ENCODE assay signal across 10 cellular contexts in the genomic region with DNA sequence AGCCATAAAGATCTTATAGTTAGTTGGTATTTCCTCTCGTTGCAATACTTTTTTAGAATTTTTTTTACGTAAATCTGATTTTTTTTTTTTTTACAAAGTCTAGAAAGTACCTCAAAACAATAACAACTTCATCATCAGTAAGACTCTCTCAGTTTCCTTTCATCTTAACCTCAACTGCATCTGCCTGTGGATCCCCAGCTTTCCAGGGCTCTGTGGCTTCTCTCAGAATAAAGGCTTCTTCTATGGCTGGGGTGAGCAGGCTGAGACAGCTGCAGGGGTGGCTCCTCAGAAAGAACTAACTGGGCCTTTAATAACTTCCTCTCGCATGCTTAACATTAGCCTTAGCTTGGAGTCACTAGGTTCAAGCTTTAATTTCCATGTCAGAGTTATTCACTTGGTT. TPM values are rescaled to one million over a fixed set of nuclear protein-coding genes. Genes with fewer than 3 reads are reported as not detected.
DNase-seq lines count a peak whose midpoint lies in the region; ATAC-seq lines count a peak whose summit lies in the region.
"Had no signal": no experiment of that assay in that cellular context is flagged by ENCODE, and none has a peak within 500 bp of the region (broad histone marks: within the 10 kb centered on the region; RNA-seq: fewer than 3 reads in every experiment).

No MANE protein-coding gene starts in this region.

- peak overlapping the region; percentile 95 to 99 (median 98) for H3K27ac Mint-ChIP-seq in naive thymus-derived CD8-positive, alpha-beta T cell
- peak overlapping the region; percentile 99 to 100 for H3K27ac Mint-ChIP-seq in stimulated activated naive CD8-positive, alpha-beta T cell treated with anti-CD3 and anti-CD28 coated beads, Interleukin-15, amount 100 ng/mL, for 72 hours
- H3K27ac Mint-ChIP-seq: neural progenitor cell had no signal

- no peaks in the 10 kb centered on the region for H3K27me3 Mint-ChIP-seq in naive thymus-derived CD8-positive, alpha-beta T cell
- H3K27me3 Mint-ChIP-seq in stimulated activated naive CD8-positive, alpha-beta T cell treated with anti-CD3 and anti-CD28 coated beads, Interleukin-15, amount 100 ng/mL, for 72 hours: no peaks in the 10 kb centered on the region

- H3K36me3 Mint-ChIP-seq in naive thymus-derived CD8-positive, alpha-beta T cell: peaks cover 24 to 64% (median 61%) of the 10 kb centered on the region in 3 donors

- peaks cover 14 to 75% (median 63%) of the 10 kb centered on the region in 4 donors for H3K4me1 Mint-ChIP-seq in naive thymus-derived CD8-positive, alpha-beta T cell
- peaks cover 78% of the 10 kb centered on the region for H3K4me1 Mint-ChIP-seq in stimulated activated naive CD8-positive, alpha-beta T cell treated with anti-CD3 and anti-CD28 coated beads, Interleukin-15, amount 100 ng/mL, for 72 hours
- H3K4me1 Mint-ChIP-seq: neural progenitor cell had no signal

- DNase-seq in activated CD4-positive, alpha-beta T cell treated with anti-CD3 and anti-CD28 coated beads for 1 hour: peak; percentile 36
- peak; percentile 30 for DNase-seq in activated effector memory CD4-positive, alpha-beta T cell treated with Interleukin-2 at 50 U/mL for 16 hours
- DNase-seq in naive thymus-derived CD8-positive, alpha-beta T cell: peak; percentile 19 to 90 (median 78)
- DNase-seq in stimulated activated naive CD8-positive, alpha-beta T cell treated with anti-CD3 and anti-CD28 coated beads, Interleukin-15, amount 100 ng/mL, for 72 hours: peak; percentile 80 to 92
- no peak for DNase-seq in COLO829 (ENCODE audit: low spot score)
- DNase-seq in EL: no peak
- DNase-seq in NCI-H526 treated with DMSO at 0.1 percent for 48 hours (lab: John Stamatoyannopoulos, UW): no peak
- DNase-seq: DMS79, SHP77 had no signal

- peaks cover 0 to 57% (median 0%) of the 10 kb centered on the region in 9 donors for H3K9me3 Mint-ChIP-seq in naive thymus-derived CD8-positive, alpha-beta T cell
- peaks cover 18 to 25% of the 10 kb centered on the region in 2 donors for H3K9me3 Mint-ChIP-seq in stimulated activated naive CD8-positive, alpha-beta T cell treated with anti-CD3 and anti-CD28 coated beads, Interleukin-15, amount 100 ng/mL, for 72 hours

- POLR2A ChIA-PET in naive thymus-derived CD8-positive, alpha-beta T cell (lab: Charles Lee): interaction anchor here (0.6 to 6.3 kb wide), 14 partner anchors 9 to 1523 kb away, joined by 3 to 136 read pairs (median 4); a partner anchor contains a TSS

- peak overlapping the region; percentile 43 to 99 (median 84) for H3K4me3 Mint-ChIP-seq in naive thymus-derived CD8-positive, alpha-beta T cell
- H3K4me3 Mint-ChIP-seq in stimulated activated naive CD8-positive, alpha-beta T cell treated with anti-CD3 and anti-CD28 coated beads, Interleukin-15, amount 100 ng/mL, for 72 hours: peak overlapping the region; percentile 72 to 98
- H3K4me3 Mint-ChIP-seq: neural progenitor cell had no signal

- ATAC-seq in naive thymus-derived CD8-positive, alpha-beta T cell: peak; percentile 60 to 64
- ATAC-seq in stimulated activated naive CD8-positive, alpha-beta T cell treated with anti-CD3 and anti-CD28 coated beads, Interleukin-15, amount 100 ng/mL, for 72 hours: peak; percentile 85

RNA-seq across cellular contexts. Expression of a gene that starts 4.2 kb away (rescaled TPM):
- 10 to 100 TPM; 85.5 to 98.7 TPM for total RNA-seq in naive thymus-derived CD8-positive, alpha-beta T cell
- 10 to 100 TPM; 23.4 to 29.6 (median 27.8) TPM for polyA plus RNA-seq in naive thymus-derived CD8-positive, alpha-beta T cell

RNA-seq across cellular contexts. Expression of a gene that starts 48.3 kb away (rescaled TPM):
- 10 to 100 TPM; 36.8 to 37.5 TPM for total RNA-seq in naive thymus-derived CD8-positive, alpha-beta T cell
- polyA plus RNA-seq in naive thymus-derived CD8-positive, alpha-beta T cell: 1 to 10 TPM; 7.1 to 9.4 (median 8.9) TPM

Comparison
In these comparisons a context has a peak if more than half of its experiments do, and no peak if none do; other contexts are left out.
1. DNase-seq: peak in activated CD4-positive, alpha-beta T cell treated with anti-CD3 and anti-CD28 coated beads for 1 hour (single experiment), activated effector memory CD4-positive, alpha-beta T cell treated with Interleukin-2 at 50 U/mL for 16 hours (single experiment), naive thymus-derived CD8-positive, alpha-beta T cell (10 of 10) and stimulated activated naive CD8-positive, alpha-beta T cell treated with anti-CD3 and anti-CD28 coated beads, Interleukin-15, amount 100 ng/mL, for 72 hours (2 of 2); none in COLO829 (single experiment), EL (single experiment) and NCI-H526 treated with DMSO at 0.1 percent for 48 hours (single experiment).